In the genomic region with DNA sequence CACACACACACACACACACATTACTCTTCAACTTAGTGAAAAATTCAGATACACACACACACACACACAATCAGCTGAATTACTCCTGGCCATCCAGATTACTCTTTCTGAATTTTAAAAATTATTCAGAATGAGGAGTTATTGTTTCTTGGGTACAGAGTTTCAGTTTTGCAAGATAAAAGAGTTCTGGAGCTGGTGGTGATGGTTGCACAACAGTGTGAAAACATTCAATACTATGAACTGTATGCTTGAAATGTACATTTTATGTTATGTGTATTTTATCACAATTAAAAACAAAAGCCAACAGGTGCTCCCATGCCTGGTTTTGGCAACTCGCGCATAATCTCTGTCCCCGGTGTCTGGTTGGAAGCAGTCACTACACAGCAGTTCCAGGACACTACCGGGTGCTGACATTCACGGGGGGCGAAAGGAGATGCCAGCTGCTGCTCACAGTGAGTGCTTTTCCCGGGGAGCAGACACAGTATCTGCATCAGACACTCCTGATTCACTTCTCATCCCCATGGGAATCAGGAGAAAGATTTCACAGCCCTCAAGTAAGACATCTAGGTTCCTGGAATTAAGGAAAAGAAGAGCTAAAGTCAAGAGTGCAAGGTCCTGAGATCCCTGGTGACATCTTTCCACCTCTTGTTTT, we compare ENCODE assay signal across 16 cellular contexts. TPM values are rescaled to one million over a fixed set of nuclear protein-coding genes. Genes with fewer than 3 reads are reported as not detected.
DNase-seq lines count a peak whose midpoint lies in the region; ATAC-seq and TF ChIP-seq lines count a peak whose summit lies in the region.
"Had no signal": no experiment of that assay in that cellular context is flagged by ENCODE, and none has a peak within 500 bp of the region (broad histone marks: within the 10 kb centered on the region; RNA-seq: fewer than 3 reads in every experiment).

No MANE protein-coding gene starts in this region.

- H3K27ac ChIP-seq in KMS-11 (peak overlapping the region; percentile 12; the same call in 1 of the 2 replicates), Peyer's patch (peak overlapping the region in 1 of 4 donors; percentile 19)
- H3K27ac ChIP-seq: BLaER1 had no signal

- H3K36me3 ChIP-seq in KMS-11 (ENCODE audit: insufficient read depth) (no peaks in the 10 kb centered on the region), Peyer's patch (no peaks in the 10 kb centered on the region)
- H3K36me3 ChIP-seq: BLaER1 had no signal

- H3K27me3 Mint-ChIP-seq in nephron (ENCODE audit: low read depth) = no peaks in the 10 kb centered on the region

- ATAC-seq in activated naive CD4-positive, alpha-beta T cell treated with anti-CD3 and anti-CD28 coated beads, Interleukin-2, amount 50 U/mL, for 72 hours = no peak
- ATAC-seq: left lobe of liver; stimulated activated effector memory CD8-positive, alpha-beta T cell treated with anti-CD3 and anti-CD28 coated beads, Interleukin-12 subunit alpha, Interleukin-12 subunit beta, amount 100 ng/mL, for 72 hours had no signal

- H2AFZ ChIP-seq in KMS-11 (ENCODE audit: low read depth) = no peak overlapping the region

- no peak for TF ChIP-seq POLR2A in Peyer's patch (IDR thresholded peaks at IDR 0.05)

- TF ChIP-seq CTCF in KMS-11 (conservative IDR thresholded peaks at IDR 0.05; ENCODE audit: low read depth, low read length) = no peak
- TF ChIP-seq CTCF in cardiac fibroblast (IDR thresholded peaks at IDR 0.05; ENCODE audit: low read depth, low read length) = no peak
- TF ChIP-seq CTCF in nephron (IDR thresholded peaks at IDR 0.05; ENCODE audit: unreplicated experiment in 3 of 3) = no peak
- no peak for TF ChIP-seq CTCF in Peyer's patch (IDR thresholded peaks at IDR 0.05)

- H3K9ac ChIP-seq in KMS-11 = no peak overlapping the region; the same call in 1 of the 2 replicates
- H3K9ac ChIP-seq: BLaER1 had no signal

- no peaks in the 10 kb centered on the region for H3K9me3 ChIP-seq in Peyer's patch
- H3K9me3 ChIP-seq: BLaER1 had no signal

- H3K4me1 ChIP-seq in KMS-11 (ENCODE audit: low read depth, poor library complexity, severe bottlenecking) (peaks cover 51% of the 10 kb centered on the region), Peyer's patch (peaks cover 0 to 46% (median 2%) of the 10 kb centered on the region in 4 donors)
- H3K4me1 ChIP-seq: BLaER1 had no signal

- peak overlapping the region; percentile 92 to 96 (median 95) for H3K27ac Mint-ChIP-seq in nephron
- H3K27ac Mint-ChIP-seq in activated naive CD4-positive, alpha-beta T cell treated with anti-CD3 and anti-CD28 coated beads, Interleukin-2, amount 50 U/mL, for 72 hours = no peak overlapping the region
- H3K27ac Mint-ChIP-seq: activated CD4-positive, alpha-beta memory T cell treated with anti-CD3 and anti-CD28 coated beads, Interleukin-2, amount 10 ng/mL, durations not matched to agents 7 days and 5 days; stimulated activated effector memory CD8-positive, alpha-beta T cell treated with anti-CD3 and anti-CD28 coated beads, Interleukin-12 subunit alpha, Interleukin-12 subunit beta, amount 100 ng/mL, for 72 hours had no signal

- H4K20me1 ChIP-seq in KMS-11 (ENCODE audit: insufficient read depth) = no peaks in the 10 kb centered on the region
- H4K20me1 ChIP-seq: BLaER1 had no signal

- H3K9me3 Mint-ChIP-seq in nephron = no peaks in the 10 kb centered on the region
- no peaks in the 10 kb centered on the region for H3K9me3 Mint-ChIP-seq in activated naive CD4-positive, alpha-beta T cell treated with anti-CD3 and anti-CD28 coated beads, Interleukin-2, amount 50 U/mL, for 72 hours
- H3K9me3 Mint-ChIP-seq: activated CD4-positive, alpha-beta memory T cell treated with anti-CD3 and anti-CD28 coated beads, Interleukin-2, amount 10 ng/mL, durations not matched to agents 7 days and 5 days; stimulated activated effector memory CD8-positive, alpha-beta T cell treated with anti-CD3 and anti-CD28 coated beads, Interleukin-12 subunit alpha, Interleukin-12 subunit beta, amount 100 ng/mL, for 72 hours had no signal

- no peak overlapping the region for H3K4me3 Mint-ChIP-seq in nephron
- H3K4me3 Mint-ChIP-seq: activated CD4-positive, alpha-beta memory T cell treated with anti-CD3 and anti-CD28 coated beads, Interleukin-2, amount 10 ng/mL, durations not matched to agents 7 days and 5 days; stimulated activated effector memory CD8-positive, alpha-beta T cell treated with anti-CD3 and anti-CD28 coated beads, Interleukin-12 subunit alpha, Interleukin-12 subunit beta, amount 100 ng/mL, for 72 hours had no signal

- peak overlapping the region; percentile 52 for H3K4me2 ChIP-seq in KMS-11
- H3K4me2 ChIP-seq: BLaER1 had no signal

- H3K4me3 ChIP-seq in KMS-11 (IDR thresholded peaks at IDR 0.05; ENCODE audit: insufficient read depth, low read depth, low read length) (no peak overlapping the region), cardiac fibroblast (replicated peaks in 1 of 2; ENCODE audit: low read depth in 2 of 2, low read length in 2 of 2) (no peak overlapping the region), Peyer's patch (no peak overlapping the region)
- H3K4me3 ChIP-seq: BLaER1 had no signal

- H3K27me3 ChIP-seq in KMS-11 (ENCODE audit: insufficient read depth, low read depth) (no peaks in the 10 kb centered on the region), Peyer's patch (no peaks in the 10 kb centered on the region)
- H3K27me3 ChIP-seq: BLaER1 had no signal

- peaks cover 44% of the 10 kb centered on the region for H3K36me3 Mint-ChIP-seq in nephron (ENCODE audit: low read depth)
- H3K36me3 Mint-ChIP-seq in activated naive CD4-positive, alpha-beta T cell treated with anti-CD3 and anti-CD28 coated beads, Interleukin-2, amount 50 U/mL, for 72 hours = no peaks in the 10 kb centered on the region
- H3K36me3 Mint-ChIP-seq: stimulated activated effector memory CD8-positive, alpha-beta T cell treated with anti-CD3 and anti-CD28 coated beads, Interleukin-12 subunit alpha, Interleukin-12 subunit beta, amount 100 ng/mL, for 72 hours had no signal

- peak; percentile 71 for DNase-seq in DMS53 (lab: John Stamatoyannopoulos, UW)
- peak; percentile 38 to 53 for DNase-seq in cardiac fibroblast (ENCODE audit: low read depth in 2 of 2)
- DNase-seq in activated naive CD4-positive, alpha-beta T cell treated with anti-CD3 and anti-CD28 coated beads, Interleukin-2, amount 50 U/mL, for 72 hours (ENCODE audit: low spot score in 2 of 2) = no peak
- no peak for DNase-seq in GM19238 (ENCODE audit: insufficient read length, low spot score)
- no peak for DNase-seq in Peyer's patch
- DNase-seq: activated CD4-positive, alpha-beta memory T cell treated with anti-CD3 and anti-CD28 coated beads, Interleukin-2, amount 10 ng/mL, durations not matched to agents 7 days and 5 days; anterior cingulate cortex; DMS79 treated with DMSO at 0.1 percent for 48 hours; GOT3; hypothalamus; NCI-H2171 had no signal

- H3K4me1 Mint-ChIP-seq in nephron = peaks cover 83% of the 10 kb centered on the region
- H3K4me1 Mint-ChIP-seq: stimulated activated effector memory CD8-positive, alpha-beta T cell treated with anti-CD3 and anti-CD28 coated beads, Interleukin-12 subunit alpha, Interleukin-12 subunit beta, amount 100 ng/mL, for 72 hours had no signal

- H3K79me2 ChIP-seq in KMS-11 (ENCODE audit: insufficient read depth, low read depth) = no peaks in the 10 kb centered on the region

RNA-seq across cellular contexts. Expression of gene LHFPL2, which starts 55.7 kb away (rescaled TPM):
- total RNA-seq in activated naive CD4-positive, alpha-beta T cell treated with anti-CD3 and anti-CD28 coated beads, Interleukin-2, amount 50 U/mL, for 72 hours = under 1 TPM; 0.16 to 0.18 TPM
- total RNA-seq in Peyer's patch = 10 to 100 TPM; 22.3 to 63.4 (median 55.7) TPM

Comparison
In these comparisons a context has a peak if more than half of its experiments do, and no peak if none do; other contexts are left out.
1. DNase-seq: peak in DMS53 (single experiment) and cardiac fibroblast (2 of 2); none in activated naive CD4-positive, alpha-beta T cell treated with anti-CD3 and anti-CD28 coated beads, Interleukin-2, amount 50 U/mL, for 72 hours (0 of 2), GM19238 (single experiment) and Peyer's patch (0 of 3).
2. H3K27ac Mint-ChIP-seq: peak in nephron (3 of 3); none in activated naive CD4-positive, alpha-beta T cell treated with anti-CD3 and anti-CD28 coated beads, Interleukin-2, amount 50 U/mL, for 72 hours (0 of 2).
3. RNA of gene LHFPL2, which starts 55.7 kb away (total RNA-seq): 22.3 to 63.4 TPM in Peyer's patch; 0.16 to 0.18 TPM in activated naive CD4-positive, alpha-beta T cell treated with anti-CD3 and anti-CD28 coated beads, Interleukin-2, amount 50 U/mL, for 72 hours; every median in the first group is over 10 times any median in the second.